8 cellular contexts compared by ENCODE assay signal in the genomic region with DNA sequence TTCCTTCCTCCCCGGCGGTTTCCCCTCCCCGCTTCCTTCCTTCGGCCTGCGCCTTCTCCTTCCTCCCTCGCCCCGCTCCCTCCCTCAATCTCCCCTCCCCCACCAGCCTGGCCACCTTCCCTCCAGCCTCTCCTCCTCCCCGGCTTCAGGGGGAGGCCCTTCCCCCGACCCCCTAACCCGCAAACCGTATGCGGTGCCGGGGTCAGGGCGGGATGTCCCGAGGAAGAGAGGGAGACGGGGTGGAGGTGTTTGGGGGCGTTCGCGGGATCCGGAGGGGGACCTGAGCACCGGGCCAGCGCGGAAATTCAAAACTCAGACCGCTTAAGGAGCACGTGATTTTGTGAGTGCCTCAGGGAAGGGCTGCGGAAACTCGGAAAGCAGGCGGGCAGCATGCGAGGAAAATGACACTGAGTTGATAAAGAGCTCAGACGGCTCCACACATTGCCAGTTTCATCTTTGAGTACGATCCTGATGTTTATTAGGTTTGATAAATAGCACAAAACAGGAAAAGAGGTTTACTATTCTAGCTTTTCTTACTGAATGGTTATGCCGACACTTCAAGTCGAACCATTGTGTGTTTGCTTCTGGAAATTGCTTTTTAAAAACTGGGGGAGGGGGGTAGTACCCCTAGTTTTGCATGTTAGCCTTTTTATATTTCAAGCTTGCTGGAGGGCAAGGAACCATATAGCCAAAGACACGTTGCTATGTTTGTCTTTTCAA.
DNase-seq lines count a peak whose midpoint lies in the region; ATAC-seq and TF ChIP-seq lines count a peak whose summit lies in the region.

No MANE protein-coding gene starts in this region.

- no peaks in the 10 kb centered on the region for H3K36me3 ChIP-seq in BLaER1 treated with 17β-estradiol and CSF1 and Interleukin-3, amounts not matched to agents 10 nM and 100 nM
- H3K36me3 ChIP-seq in NT2/D1 (ENCODE audit: insufficient read depth, insufficient read length, low read length) (peaks cover 13% of the 10 kb centered on the region), parathyroid adenoma (ENCODE audit: control insufficient read depth, insufficient read depth, low read length) (no peaks in the 10 kb centered on the region)

- peak overlapping the region; percentile 83 to 96 (median 95) for H3K9ac ChIP-seq in BLaER1 treated with 17β-estradiol and CSF1 and Interleukin-3, amounts not matched to agents 10 nM and 100 nM
- H3K9ac ChIP-seq in NT2/D1 (ENCODE audit: insufficient read length, low read depth): peak overlapping the region; percentile 79
- H3K9ac ChIP-seq in parathyroid adenoma: no peak overlapping the region

- peaks cover 31 to 57% (median 47%) of the 10 kb centered on the region in 10 experiments for H3K4me1 ChIP-seq in BLaER1 treated with 17β-estradiol and CSF1 and Interleukin-3, amounts not matched to agents 10 nM and 100 nM
- peaks cover 7% of the 10 kb centered on the region for H3K4me1 ChIP-seq in NT2/D1 (ENCODE audit: insufficient read depth, insufficient read length)
- H3K4me1 ChIP-seq in parathyroid adenoma: no peaks in the 10 kb centered on the region

- TF ChIP-seq CTCF in HFF-Myc (IDR thresholded peaks at IDR 0.05; ENCODE audit: low read depth, low read length, missing control alignments) (no peak), parathyroid adenoma (IDR thresholded peaks at IDR 0.05) (no peak), GM20000 (IDR thresholded peaks at IDR 0.05; ENCODE audit: extremely low read depth, missing control alignments) (no peak)

- ATAC-seq in GM21619 (IDR thresholded peaks at IDR 0.05; ENCODE audit: unreplicated experiment): no peak

- no peaks in the 10 kb centered on the region for H3K9me3 Mint-ChIP-seq in activated naive CD4-positive, alpha-beta T cell treated with anti-CD3 and anti-CD28 coated beads, Interleukin-2, amount 10 ng/mL, durations not matched to agents 7 days and 5 days

- H3K4me3 Mint-ChIP-seq in activated naive CD4-positive, alpha-beta T cell treated with anti-CD3 and anti-CD28 coated beads, Interleukin-2, amount 10 ng/mL, durations not matched to agents 7 days and 5 days: peak overlapping the region; percentile 81

- peaks cover 0 to 6% (median 0%) of the 10 kb centered on the region in 11 experiments; a peak in 3 of 22 replicates for H4K20me1 ChIP-seq in BLaER1 treated with 17β-estradiol and CSF1 and Interleukin-3, amounts not matched to agents 10 nM and 100 nM

- H3K27ac Mint-ChIP-seq in activated naive CD4-positive, alpha-beta T cell treated with anti-CD3 and anti-CD28 coated beads, Interleukin-2, amount 10 ng/mL, durations not matched to agents 7 days and 5 days: peak overlapping the region; percentile 82

- H3K36me3 Mint-ChIP-seq in activated naive CD4-positive, alpha-beta T cell treated with anti-CD3 and anti-CD28 coated beads, Interleukin-2, amount 10 ng/mL, durations not matched to agents 7 days and 5 days: peaks cover 2% of the 10 kb centered on the region

- no peaks in the 10 kb centered on the region for H3K79me2 ChIP-seq in parathyroid adenoma

- peak overlapping the region; percentile 73 to 98 (median 95) for H3K27ac ChIP-seq in BLaER1 treated with 17β-estradiol and CSF1 and Interleukin-3, amounts not matched to agents 10 nM and 100 nM
- H3K27ac ChIP-seq in parathyroid adenoma: peak overlapping the region; percentile 77

- DNase-seq in HFF-Myc (ENCODE audit: extremely low read depth, low read depth) (no peak), NT2/D1 (ENCODE audit: low read depth, low spot score) (peak; percentile 78), germinal center (ENCODE audit: low spot score) (peak; percentile 10), GM20000 (ENCODE audit: low spot score) (no peak)
- peak; percentile 65 for DNase-seq in activated naive CD4-positive, alpha-beta T cell treated with anti-CD3 and anti-CD28 coated beads, Interleukin-2, amount 10 ng/mL, durations not matched to agents 7 days and 5 days

- H3K4me1 Mint-ChIP-seq in activated naive CD4-positive, alpha-beta T cell treated with anti-CD3 and anti-CD28 coated beads, Interleukin-2, amount 10 ng/mL, durations not matched to agents 7 days and 5 days: peaks cover 48% of the 10 kb centered on the region

- H2AFZ ChIP-seq in parathyroid adenoma: peak overlapping the region; percentile 97

- H3K9me3 ChIP-seq in BLaER1 treated with 17β-estradiol and CSF1 and Interleukin-3, amounts not matched to agents 10 nM and 100 nM (replicated peaks in 1 of 11): no peaks in the 10 kb centered on the region
- H3K9me3 ChIP-seq in NT2/D1 (ENCODE audit: insufficient read depth, low read length) (no peaks in the 10 kb centered on the region), parathyroid adenoma (ENCODE audit: control insufficient read depth, low read length) (no peaks in the 10 kb centered on the region)

- CTCF ChIA-PET in activated naive CD4-positive, alpha-beta T cell treated with anti-CD3 and anti-CD28 coated beads, Interleukin-2, amount 10 ng/mL, durations not matched to agents 7 days and 5 days (lab: Charles Lee): no interaction called here

- H3K27me3 ChIP-seq in BLaER1 treated with 17β-estradiol and CSF1 and Interleukin-3, amounts not matched to agents 10 nM and 100 nM: peaks cover 26 to 82% (median 67%) of the 10 kb centered on the region in 11 experiments
- H3K27me3 ChIP-seq in NT2/D1 (ENCODE audit: insufficient read depth, insufficient read length): peaks cover 15% of the 10 kb centered on the region
- no peaks in the 10 kb centered on the region for H3K27me3 ChIP-seq in parathyroid adenoma (ENCODE audit: control insufficient read depth, insufficient read depth, low read length)

- peaks cover 96% of the 10 kb centered on the region for H3K27me3 Mint-ChIP-seq in activated naive CD4-positive, alpha-beta T cell treated with anti-CD3 and anti-CD28 coated beads, Interleukin-2, amount 10 ng/mL, durations not matched to agents 7 days and 5 days

- H3K4me2 ChIP-seq in BLaER1 treated with 17β-estradiol and CSF1 and Interleukin-3, amounts not matched to agents 10 nM and 100 nM: peak overlapping the region; percentile 84 to 99 (median 95)
- peak overlapping the region; percentile 81 for H3K4me2 ChIP-seq in parathyroid adenoma (ENCODE audit: low read length)

- peak overlapping the region; percentile 74 to 92 (median 88) for H3K4me3 ChIP-seq in BLaER1 treated with 17β-estradiol and CSF1 and Interleukin-3, amounts not matched to agents 10 nM and 100 nM
- H3K4me3 ChIP-seq in HFF-Myc (replicated peaks; ENCODE audit: low read depth, low read length) (peak overlapping the region; percentile 70), NT2/D1 (ENCODE audit: insufficient read length, low read depth) (peak overlapping the region; percentile 61), parathyroid adenoma (ENCODE audit: low read depth, low read length) (peak overlapping the region; percentile 70)

Comparison
In these comparisons a context has a peak if more than half of its experiments do, and no peak if none do; other contexts are left out.
1. DNase-seq: peak in NT2/D1 (single experiment), activated naive CD4-positive, alpha-beta T cell treated with anti-CD3 and anti-CD28 coated beads, Interleukin-2, amount 10 ng/mL, durations not matched to agents 7 days and 5 days (single experiment) and germinal center (single experiment); none in HFF-Myc (single experiment) and GM20000 (single experiment).
2. Peak in every context shown above with its lines, with median percentiles within 50 percentile points of each other: H3K4me3 ChIP-seq.